In genomic region chr10:116690356-116691078, GRCh38 we compare ENCODE assay signal across 10 cellular contexts. TPM values are rescaled to one million over a fixed set of nuclear protein-coding genes. Genes with fewer than 3 reads are reported as not detected.
DNase-seq lines count a peak whose midpoint lies in the region; ATAC-seq and TF ChIP-seq lines count a peak whose summit lies in the region.
"Had no signal": no experiment of that assay in that cellular context is flagged by ENCODE, and none has a peak within 500 bp of the region (broad histone marks: within the 10 kb centered on the region; RNA-seq: fewer than 3 reads in every experiment).

No MANE protein-coding gene starts in this region.

- WGBS in endodermal cell (ENCODE audit: insufficient coverage in 1 of 2, insufficient read length in 1 of 2), 2 experiments: 67 to 77% methylated on average over 10 to 12 of the region's 12 CpGs

- H3K4me3 ChIP-seq in Panc1 (ENCODE audit: low read depth in 2 of 2, low read length in 2 of 2) (no peak overlapping the region), endodermal cell (ENCODE audit: low read length) (no peak overlapping the region), thoracic aorta (peak overlapping the region; percentile 5), BE2C (ENCODE audit: low read depth, low read length) (no peak overlapping the region)

- peak; percentile 64 for TF ChIP-seq CTCF in Panc1 (IDR thresholded peaks at IDR 0.05)
- TF ChIP-seq CTCF in endodermal cell (conservative IDR thresholded peaks at IDR 0.05): peak; percentile 77
- TF ChIP-seq CTCF in thoracic aorta (IDR thresholded peaks at IDR 0.05): peak; percentile 59
- no peak for TF ChIP-seq CTCF in BE2C (IDR thresholded peaks at IDR 0.05; ENCODE audit: low read depth, low read length)

- peaks cover 50% of the 10 kb centered on the region for H3K4me1 Mint-ChIP-seq in endodermal cell
- no peaks in the 10 kb centered on the region for H3K4me1 Mint-ChIP-seq in activated T-cell treated with anti-CD3 and anti-CD28 coated beads, Interleukin-2, amount 50 U/mL, for 4 hours (ENCODE audit: low read depth)
- no peaks in the 10 kb centered on the region for H3K4me1 Mint-ChIP-seq in activated CD4-positive, alpha-beta T cell treated with anti-CD3 and anti-CD28 coated beads, Interleukin-2, amount 10 ng/mL, durations not matched to agents 24 days and 14 days

- H3K36me3 ChIP-seq in Panc1 (ENCODE audit: control insufficient read depth, insufficient read depth, low read length) (no peaks in the 10 kb centered on the region), endodermal cell (ENCODE audit: control insufficient read depth, insufficient read depth, low read length) (no peaks in the 10 kb centered on the region), thoracic aorta (no peaks in the 10 kb centered on the region), BE2C (no peaks in the 10 kb centered on the region)

- H3K9ac ChIP-seq in endodermal cell (ENCODE audit: extremely low read depth, low read length, poor library complexity, severe bottlenecking): no peak overlapping the region
- H3K9ac ChIP-seq: KMS-11 had no signal

- peak overlapping the region; percentile 17 for H3K4me3 Mint-ChIP-seq in endodermal cell
- no peak overlapping the region for H3K4me3 Mint-ChIP-seq in activated T-cell treated with anti-CD3 and anti-CD28 coated beads, Interleukin-2, amount 50 U/mL, for 4 hours
- H3K4me3 Mint-ChIP-seq in activated CD4-positive, alpha-beta T cell treated with anti-CD3 and anti-CD28 coated beads, Interleukin-2, amount 10 ng/mL, durations not matched to agents 24 days and 14 days: no peak overlapping the region

- POLR2A ChIA-PET in Panc1 (lab: Charles Lee): no interaction called here

- H3K9me3 ChIP-seq in Panc1 (ENCODE audit: control insufficient read depth, insufficient read depth, low read depth, low read length) (no peaks in the 10 kb centered on the region), endodermal cell (ENCODE audit: control insufficient read depth, low read length) (no peaks in the 10 kb centered on the region), thoracic aorta (no peaks in the 10 kb centered on the region), BE2C (no peaks in the 10 kb centered on the region)

- H3K36me3 Mint-ChIP-seq in endodermal cell (ENCODE audit: low read depth): no peaks in the 10 kb centered on the region
- H3K36me3 Mint-ChIP-seq in activated T-cell treated with anti-CD3 and anti-CD28 coated beads, Interleukin-2, amount 50 U/mL, for 4 hours (ENCODE audit: insufficient read depth): no peaks in the 10 kb centered on the region
- no peaks in the 10 kb centered on the region for H3K36me3 Mint-ChIP-seq in activated CD4-positive, alpha-beta T cell treated with anti-CD3 and anti-CD28 coated beads, Interleukin-2, amount 10 ng/mL, durations not matched to agents 24 days and 14 days (ENCODE audit: low read depth)

- H3K27me3 ChIP-seq in Panc1 (ENCODE audit: control insufficient read depth, insufficient read depth, low read length) (no peaks in the 10 kb centered on the region), endodermal cell (ENCODE audit: control insufficient read depth, insufficient read depth, low read length, poor library complexity, severe bottlenecking) (no peaks in the 10 kb centered on the region), thoracic aorta (replicated peaks; ENCODE audit: insufficient read depth) (no peaks in the 10 kb centered on the region), BE2C (no peaks in the 10 kb centered on the region)

- intact Hi-C loops in Panc1 (cut with micrococcal nuclease; ENCODE audit: unreplicated experiment): no loop called here
- intact Hi-C loops in activated CD4-positive, alpha-beta T cell treated with anti-CD3 and anti-CD28 coated beads, Interleukin-2, amount 10 ng/mL, durations not matched to agents 24 days and 14 days (cut with micrococcal nuclease): no loop called here

- ATAC-seq in Panc1 (peak; percentile 54; the same call in 1 of the 2 replicates), thoracic aorta (ENCODE audit: insufficient number of reproducible peaks, low FRiP score, low read depth) (no peak)
- ATAC-seq in activated T-cell treated with anti-CD3 and anti-CD28 coated beads, Interleukin-2, amount 50 U/mL, for 4 hours: no peak

- H3K27ac Mint-ChIP-seq in endodermal cell: no peak overlapping the region
- no peak overlapping the region for H3K27ac Mint-ChIP-seq in activated CD4-positive, alpha-beta T cell treated with anti-CD3 and anti-CD28 coated beads, Interleukin-2, amount 10 ng/mL, durations not matched to agents 24 days and 14 days

- no peaks in the 10 kb centered on the region for H3K27me3 Mint-ChIP-seq in endodermal cell (ENCODE audit: insufficient read depth)
- H3K27me3 Mint-ChIP-seq in activated T-cell treated with anti-CD3 and anti-CD28 coated beads, Interleukin-2, amount 50 U/mL, for 4 hours (ENCODE audit: low read depth): peaks cover 16% of the 10 kb centered on the region
- peaks cover 6% of the 10 kb centered on the region for H3K27me3 Mint-ChIP-seq in activated CD4-positive, alpha-beta T cell treated with anti-CD3 and anti-CD28 coated beads, Interleukin-2, amount 10 ng/mL, durations not matched to agents 24 days and 14 days

- no TSS peak for BruUV-seq in Panc1 (replicated peaks; lab: Mats Ljungman, UMichigan)

- H3K9me3 Mint-ChIP-seq in endodermal cell: no peaks in the 10 kb centered on the region
- H3K9me3 Mint-ChIP-seq in activated T-cell treated with anti-CD3 and anti-CD28 coated beads, Interleukin-2, amount 50 U/mL, for 4 hours: no peaks in the 10 kb centered on the region
- H3K9me3 Mint-ChIP-seq in activated CD4-positive, alpha-beta T cell treated with anti-CD3 and anti-CD28 coated beads, Interleukin-2, amount 10 ng/mL, durations not matched to agents 24 days and 14 days: no peaks in the 10 kb centered on the region

- H3K4me1 ChIP-seq in Panc1 (ENCODE audit: control insufficient read depth, insufficient read depth, low read length) (no peaks in the 10 kb centered on the region), endodermal cell (ENCODE audit: control insufficient read depth, insufficient read depth, low read length) (peaks cover 4% of the 10 kb centered on the region), thoracic aorta (ENCODE audit: control insufficient read depth in 1 of 2, low read depth in 2 of 2) (peaks cover 21 to 49% of the 10 kb centered on the region in 2 donors), BE2C (no peaks in the 10 kb centered on the region)

- in situ Hi-C loops in Panc1 (cut with HindIII; ENCODE audit: low pct_unique_long_range_greater_than_20kb, low sequenced_read_pairs): no loop called here

- no peak overlapping the region for H3K27ac ChIP-seq in Panc1 (ENCODE audit: low read length)
- no peak overlapping the region for H3K27ac ChIP-seq in endodermal cell (ENCODE audit: low read depth, low read length)
- H3K27ac ChIP-seq in thoracic aorta: peak overlapping the region; percentile 48 to 65
- H3K27ac ChIP-seq: KMS-11 had no signal

- DNase-seq in Panc1 (ENCODE audit: low read depth, low spot score): no peak
- peak; percentile 83 for DNase-seq in endodermal cell
- DNase-seq in lung microvascular endothelial cell (ENCODE audit: low read depth in 2 of 2): peak; percentile 36 to 78
- DNase-seq in thoracic aorta (ENCODE audit: low spot score): no peak
- no peak for DNase-seq in activated T-cell treated with anti-CD3 and anti-CD28 coated beads, Interleukin-2, amount 50 U/mL, for 4 hours
- no peak for DNase-seq in activated CD4-positive, alpha-beta T cell treated with anti-CD3 and anti-CD28 coated beads, Interleukin-2, amount 10 ng/mL, durations not matched to agents 24 days and 14 days
- no peak for DNase-seq in BE2C
- DNase-seq: NCI-H82, T-helper 9 cell had no signal

- CTCF ChIA-PET in Panc1 (lab: Charles Lee): interaction anchor here (0.7 to 1.3 kb wide), 2 partner anchors 30 to 98 kb away, joined by 5 to 11 read pairs; no protein-coding TSS in a partner anchor

RNA-seq across cellular contexts. Expression of gene HSPA12A, which starts 51.8 kb away (rescaled TPM):
- 7.7 TPM for total RNA-seq in Panc1 (2021; ENCODE audit: unreplicated experiment)
- polyA plus RNA-seq in Panc1 (2012; ENCODE audit: insufficient read length): 4.3 TPM
- total RNA-seq in endodermal cell: 10 to 100 TPM; 13.9 to 15.4 TPM
- 5.3 TPM for polyA plus RNA-seq in endodermal cell (2013, experiment 1 of 2)
- polyA plus RNA-seq in endodermal cell (2013, experiment 2 of 2): 4.5 TPM
- total RNA-seq in lung microvascular endothelial cell: 0.44 and 0.79 TPM in 2 replicates
- total RNA-seq in thoracic aorta: 10 to 100 TPM; 10.2 to 13.6 TPM
- total RNA-seq in activated T-cell treated with anti-CD3 and anti-CD28 coated beads, Interleukin-2, amount 50 U/mL, for 4 hours: under 1 TPM; 0.15 to 0.45 (median 0.16) TPM
- 0.05 TPM in 1 of 2 replicates, not detected in the other for total RNA-seq in activated CD4-positive, alpha-beta T cell treated with anti-CD3 and anti-CD28 coated beads, Interleukin-2, amount 10 ng/mL, durations not matched to agents 24 days and 14 days
- polyA plus RNA-seq in BE2C (2012; ENCODE audit: insufficient read depth, insufficient read length, low read depth): 0.77 TPM

Comparison
In these comparisons a context has a peak if more than half of its experiments do, and no peak if none do; other contexts are left out.
1. DNase-seq: peak in endodermal cell (single experiment) and lung microvascular endothelial cell (2 of 2); none in Panc1 (single experiment), thoracic aorta (single experiment), activated T-cell treated with anti-CD3 and anti-CD28 coated beads, Interleukin-2, amount 50 U/mL, for 4 hours (single experiment), activated CD4-positive, alpha-beta T cell treated with anti-CD3 and anti-CD28 coated beads, Interleukin-2, amount 10 ng/mL, durations not matched to agents 24 days and 14 days (single experiment) and BE2C (single experiment).
2. H3K27ac ChIP-seq: peak in thoracic aorta (2 of 2); none in Panc1 (single experiment) and endodermal cell (single experiment).